ENCODE assay signal across 8 cellular contexts in the genomic region with DNA sequence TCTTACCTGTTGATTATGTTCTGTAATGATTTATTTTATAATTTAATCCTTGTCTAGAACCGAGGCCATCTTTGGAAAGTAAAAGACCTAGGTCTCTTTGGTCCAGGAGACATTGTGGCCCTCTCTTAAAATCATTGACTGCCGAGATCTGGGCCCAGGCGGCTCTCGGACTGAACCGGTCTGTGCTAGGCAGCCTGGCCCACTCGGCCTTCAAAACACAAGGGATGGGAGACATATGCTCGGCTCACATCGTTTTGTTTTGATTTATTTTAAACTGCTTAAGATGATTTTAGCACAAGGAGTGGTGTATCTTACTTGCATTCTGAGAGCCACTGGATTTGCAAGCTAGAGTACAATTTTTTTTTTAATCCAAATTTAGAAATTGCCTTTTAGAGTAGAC.
DNase-seq lines count a peak whose midpoint lies in the region; ATAC-seq and TF ChIP-seq lines count a peak whose summit lies in the region.

No MANE protein-coding gene starts in this region.

- H3K27me3 ChIP-seq in RWPE2 (ENCODE audit: insufficient read depth, poor library complexity, severe bottlenecking) (no peaks in the 10 kb centered on the region), gastrocnemius medialis (no peaks in the 10 kb centered on the region)

- in situ Hi-C loops in gastrocnemius medialis (cut with MboI; ENCODE audit: low sequenced_read_pairs in 4 of 4): no loop called here

- H3K27ac ChIP-seq in RWPE2 (ENCODE audit: poor library complexity, severe bottlenecking) (peak overlapping the region; percentile 96), gastrocnemius medialis (peak overlapping the region; percentile 98 to 99 (median 98))

- H3K4me1 ChIP-seq in RWPE2 (ENCODE audit: insufficient read depth, poor library complexity, severe bottlenecking) (peaks cover 39% of the 10 kb centered on the region), gastrocnemius medialis (peaks cover 73 to 78% of the 10 kb centered on the region in 2 donors)

- intact Hi-C loops in head of caudate nucleus (cut with DNase I): loop anchor here (2.0 kb wide), 1 partner anchor 14 kb away; no protein-coding TSS in a partner anchor
- intact Hi-C loops in gastrocnemius medialis (cut with DNase I; ENCODE audit: low total_unique reads): no loop called here

- peak; percentile 61 for DNase-seq in ELR (ENCODE audit: low read depth)
- peak; percentile 25 for DNase-seq in RWPE2 (ENCODE audit: low spot score)
- DNase-seq in head of caudate nucleus: peak in 33 of 42 donors; percentile 6 to 75 (median 37)
- peak in 1 of 2 donors; percentile 31 for DNase-seq in gastrocnemius medialis
- DNase-seq in NCI-H510A treated with DMSO at 0.1 percent for 48 hours (lab: John Stamatoyannopoulos, UW): no peak
- DNase-seq in SKM-1 (lab: John Stamatoyannopoulos, UW; ENCODE audit: unreplicated experiment): no peak
- DNase-seq in stimulated activated CD4-positive, alpha-beta T cell treated with anti-CD3 and anti-CD28 coated beads, Interleukin-2, amount 100 ng/mL, for 48 hours: no peak

- H3K4me3 ChIP-seq in RWPE2 (ENCODE audit: severe bottlenecking): peak overlapping the region; percentile 50
- peak overlapping the region; percentile 73 to 90 (median 84) for H3K4me3 ChIP-seq in gastrocnemius medialis

- H3K9me3 ChIP-seq in RWPE2 (ENCODE audit: severe bottlenecking) (no peaks in the 10 kb centered on the region), gastrocnemius medialis (no peaks in the 10 kb centered on the region)

- TF ChIP-seq POLR2A in gastrocnemius medialis (IDR thresholded peaks at IDR 0.05): no peak

- ATAC-seq in RWPE2 (ENCODE audit: low read depth) (no peak), gastrocnemius medialis (no peak), GM21529 (IDR thresholded peaks at IDR 0.05; ENCODE audit: unreplicated experiment) (no peak)

- H3K36me3 ChIP-seq in RWPE2 (ENCODE audit: low read depth) (peaks cover 25% of the 10 kb centered on the region), gastrocnemius medialis (no peaks in the 10 kb centered on the region)

- TF ChIP-seq CTCF in RWPE2 (IDR thresholded peaks at IDR 0.05; ENCODE audit: poor library complexity, severe bottlenecking): no peak
- no peak for TF ChIP-seq CTCF in gastrocnemius medialis (IDR thresholded peaks at IDR 0.05 in 4 of 5, conservative IDR thresholded peaks at IDR 0.05 in 1 of 5)

Comparison
In these comparisons a context has a peak if more than half of its experiments do, and no peak if none do; other contexts are left out.
1. DNase-seq: peak in ELR (single experiment), RWPE2 (single experiment) and head of caudate nucleus (33 of 42); none in NCI-H510A treated with DMSO at 0.1 percent for 48 hours (single experiment), SKM-1 (single experiment) and stimulated activated CD4-positive, alpha-beta T cell treated with anti-CD3 and anti-CD28 coated beads, Interleukin-2, amount 100 ng/mL, for 48 hours (0 of 2).